3 cellular contexts compared by ENCODE assay signal in genomic region chr5:141123396-141124135, GRCh38. TPM values are rescaled to one million over a fixed set of nuclear protein-coding genes. Genes with fewer than 3 reads are reported as not detected.
"Had no signal": no experiment of that assay in that cellular context is flagged by ENCODE, and none has a peak within 500 bp of the region (broad histone marks: within the 10 kb centered on the region; RNA-seq: fewer than 3 reads in every experiment).

No MANE protein-coding gene starts in this region.

RNA-seq across cellular contexts. Expression of gene PCDHB4, which starts 1.9 kb away (rescaled TPM):
- total RNA-seq: NCI-H460, OCI-LY7 had no signal

RNA-seq across cellular contexts. Expression of gene PCDHB5, which starts 11.4 kb away (rescaled TPM):
- total RNA-seq: OCI-LY7, PC-9 had no signal

RNA-seq across cellular contexts. Expression of gene PCDHB3, which starts 23.3 kb away (rescaled TPM):
- total RNA-seq: OCI-LY7 had no signal

RNA-seq across cellular contexts. Expression of gene PCDHB6, which starts 26.3 kb away (rescaled TPM):
- total RNA-seq: NCI-H460, OCI-LY7, PC-9 had no signal

RNA-seq across cellular contexts. Expression of gene PCDHB2, which starts 29.2 kb away (rescaled TPM):
- total RNA-seq: OCI-LY7 had no signal
